ENCODE assay signal across 9 cellular contexts in genomic region chr10:13659887-13660544, GRCh38.
DNase-seq lines count a peak whose midpoint lies in the region; ATAC-seq and TF ChIP-seq lines count a peak whose summit lies in the region.
"Had no signal": no experiment of that assay in that cellular context is flagged by ENCODE, and none has a peak within 500 bp of the region (broad histone marks: within the 10 kb centered on the region; RNA-seq: fewer than 3 reads in every experiment).

No MANE protein-coding gene starts in this region.

- no peak overlapping the region for H3K4me3 Mint-ChIP-seq in T-helper 17 cell
- H3K4me3 Mint-ChIP-seq: dendritic cell treated with granulocyte-macrophage colony-stimulating factor and Interleukin-4, amounts not matched to agents 40 ng/mL and 50 ng/mL, for 4 days had no signal

- peaks cover 0 to 10% of the 10 kb centered on the region in 2 donors for H3K36me3 ChIP-seq in vagina

- no peaks in the 10 kb centered on the region for H3K27me3 Mint-ChIP-seq in T-helper 17 cell

- H3K36me3 Mint-ChIP-seq in T-helper 17 cell (ENCODE audit: low read depth): no peaks in the 10 kb centered on the region

- H3K27me3 ChIP-seq in vagina: no peaks in the 10 kb centered on the region

- no peak for TF ChIP-seq POLR2A in vagina (IDR thresholded peaks at IDR 0.05)

- peak overlapping the region; percentile 29 for H3K27ac Mint-ChIP-seq in T-helper 17 cell
- H3K27ac Mint-ChIP-seq: dendritic cell treated with granulocyte-macrophage colony-stimulating factor and Interleukin-4, amounts not matched to agents 40 ng/mL and 50 ng/mL, for 4 days had no signal

- peaks cover 20% of the 10 kb centered on the region for H3K4me1 ChIP-seq in vagina

- ATAC-seq in T-helper 17 cell (peak; percentile 73), left ventricle myocardium superior (peak; percentile 78), HG03520 (IDR thresholded peaks at IDR 0.05; ENCODE audit: unreplicated experiment) (no peak)

- peak overlapping the region; percentile 36 for H3K27ac ChIP-seq in vagina

- no peaks in the 10 kb centered on the region for H3K9me3 ChIP-seq in T-helper 17 cell (ENCODE audit: control insufficient read depth, low read length, poor library complexity, severe bottlenecking)
- H3K9me3 ChIP-seq in vagina: no peaks in the 10 kb centered on the region

- TF ChIP-seq CTCF in retinal pigment epithelial cell (conservative IDR thresholded peaks at IDR 0.05; ENCODE audit: low read depth, low read length) (peak; percentile 87), vagina (IDR thresholded peaks at IDR 0.05) (peak; percentile 81 to 87 (median 86))

- H3K4me3 ChIP-seq in retinal pigment epithelial cell (ENCODE audit: low read length): no peak overlapping the region
- H3K4me3 ChIP-seq in vagina: no peak overlapping the region

- intact Hi-C loops in left ventricle myocardium superior (cut with micrococcal nuclease): loop anchor here (2.0 kb wide), 1 partner anchor 117 kb away; no protein-coding TSS in a partner anchor
- intact Hi-C loops in vagina (cut with DNase I): loop anchor here (10.0 kb wide), 1 partner anchor 295 kb away; no protein-coding TSS in a partner anchor

- peak; percentile 63 for DNase-seq in EL
- DNase-seq in HuH-7 (ENCODE audit: low spot score): peak; percentile 87
- peak; percentile 42 to 65 (median 43) for DNase-seq in T-helper 17 cell
- peak in 55 of 58 donors; percentile 16 to 85 (median 61) for DNase-seq in anterior cingulate cortex (lab: John Stamatoyannopoulos, UW)
- DNase-seq in left ventricle myocardium superior: peak; percentile 83
- DNase-seq in retinal pigment epithelial cell (ENCODE audit: low read depth): no peak
- DNase-seq in vagina (ENCODE audit: extremely low spot score in 2 of 2): no peak

- peaks cover 10% of the 10 kb centered on the region for H3K4me1 Mint-ChIP-seq in T-helper 17 cell

Comparison
In these comparisons a context has a peak if more than half of its experiments do, and no peak if none do; other contexts are left out.
1. DNase-seq: peak in EL (single experiment), HuH-7 (single experiment), T-helper 17 cell (3 of 3), anterior cingulate cortex (55 of 58) and left ventricle myocardium superior (single experiment); none in retinal pigment epithelial cell (single experiment) and vagina (0 of 2).